Comparison of ENCODE assay signal across 1 cellular context in genomic region chr14:102684276-102684663, GRCh38.
TF ChIP-seq lines count a peak whose summit lies in the region.

No MANE protein-coding gene starts in this region.

TF ChIP-seq in WTC11, 78 proteins besides CTCF, POLR2A, EP300 and RAD21 (continued from another document):
- TF ChIP-seq, protein P1, sequence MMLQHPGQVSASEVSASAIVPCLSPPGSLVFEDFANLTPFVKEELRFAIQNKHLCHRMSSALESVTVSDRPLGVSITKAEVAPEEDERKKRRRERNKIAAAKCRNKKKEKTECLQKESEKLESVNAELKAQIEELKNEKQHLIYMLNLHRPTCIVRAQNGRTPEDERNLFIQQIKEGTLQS (CRISPR knock-in tag; conservative IDR thresholded peaks at IDR 0.05): no peak
- TF ChIP-seq NR3C1 (CRISPR knock-in tag; conservative IDR thresholded peaks at IDR 0.05; ENCODE audit: low read depth) (no peak), RELA (CRISPR knock-in tag; IDR thresholded peaks at IDR 0.05; ENCODE audit: borderline replicate concordance) (no peak), SMAD4 (CRISPR knock-in tag; IDR thresholded peaks at IDR 0.05) (no peak), ZBTB21 (CRISPR knock-in tag; IDR thresholded peaks at IDR 0.05; ENCODE audit: borderline replicate concordance) (no peak), TP53 (CRISPR knock-in tag; IDR thresholded peaks at IDR 0.05) (no peak), ZNF121 (CRISPR knock-in tag; IDR thresholded peaks at IDR 0.05) (no peak), ZSCAN18 (CRISPR knock-in tag; IDR thresholded peaks at IDR 0.05) (no peak), OVOL2 (CRISPR knock-in tag; IDR thresholded peaks at IDR 0.05; ENCODE audit: borderline replicate concordance) (no peak), TEAD4 (CRISPR knock-in tag; IDR thresholded peaks at IDR 0.05) (no peak), NR1H2 (CRISPR knock-in tag; IDR thresholded peaks at IDR 0.05) (no peak)
- TF ChIP-seq, protein P2, sequence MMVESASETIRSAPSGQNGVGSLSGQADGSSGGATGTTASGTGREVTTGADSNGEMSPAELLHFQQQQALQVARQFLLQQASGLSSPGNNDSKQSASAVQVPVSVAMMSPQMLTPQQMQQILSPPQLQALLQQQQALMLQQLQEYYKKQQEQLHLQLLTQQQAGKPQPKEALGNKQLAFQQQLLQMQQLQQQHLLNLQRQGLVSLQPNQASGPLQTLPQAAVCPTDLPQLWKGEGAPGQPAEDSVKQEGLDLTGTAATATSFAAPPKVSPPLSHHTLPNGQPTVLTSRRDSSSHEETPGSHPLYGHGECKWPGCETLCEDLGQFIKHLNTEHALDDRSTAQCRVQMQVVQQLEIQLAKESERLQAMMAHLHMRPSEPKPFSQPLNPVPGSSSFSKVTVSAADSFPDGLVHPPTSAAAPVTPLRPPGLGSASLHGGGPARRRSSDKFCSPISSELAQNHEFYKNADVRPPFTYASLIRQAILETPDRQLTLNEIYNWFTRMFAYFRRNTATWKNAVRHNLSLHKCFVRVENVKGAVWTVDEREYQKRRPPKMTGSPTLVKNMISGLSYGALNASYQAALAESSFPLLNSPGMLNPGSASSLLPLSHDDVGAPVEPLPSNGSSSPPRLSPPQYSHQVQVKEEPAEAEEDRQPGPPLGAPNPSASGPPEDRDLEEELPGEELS (CRISPR knock-in tag; IDR thresholded peaks at IDR 0.05): no peak
- TF ChIP-seq, protein P3, sequence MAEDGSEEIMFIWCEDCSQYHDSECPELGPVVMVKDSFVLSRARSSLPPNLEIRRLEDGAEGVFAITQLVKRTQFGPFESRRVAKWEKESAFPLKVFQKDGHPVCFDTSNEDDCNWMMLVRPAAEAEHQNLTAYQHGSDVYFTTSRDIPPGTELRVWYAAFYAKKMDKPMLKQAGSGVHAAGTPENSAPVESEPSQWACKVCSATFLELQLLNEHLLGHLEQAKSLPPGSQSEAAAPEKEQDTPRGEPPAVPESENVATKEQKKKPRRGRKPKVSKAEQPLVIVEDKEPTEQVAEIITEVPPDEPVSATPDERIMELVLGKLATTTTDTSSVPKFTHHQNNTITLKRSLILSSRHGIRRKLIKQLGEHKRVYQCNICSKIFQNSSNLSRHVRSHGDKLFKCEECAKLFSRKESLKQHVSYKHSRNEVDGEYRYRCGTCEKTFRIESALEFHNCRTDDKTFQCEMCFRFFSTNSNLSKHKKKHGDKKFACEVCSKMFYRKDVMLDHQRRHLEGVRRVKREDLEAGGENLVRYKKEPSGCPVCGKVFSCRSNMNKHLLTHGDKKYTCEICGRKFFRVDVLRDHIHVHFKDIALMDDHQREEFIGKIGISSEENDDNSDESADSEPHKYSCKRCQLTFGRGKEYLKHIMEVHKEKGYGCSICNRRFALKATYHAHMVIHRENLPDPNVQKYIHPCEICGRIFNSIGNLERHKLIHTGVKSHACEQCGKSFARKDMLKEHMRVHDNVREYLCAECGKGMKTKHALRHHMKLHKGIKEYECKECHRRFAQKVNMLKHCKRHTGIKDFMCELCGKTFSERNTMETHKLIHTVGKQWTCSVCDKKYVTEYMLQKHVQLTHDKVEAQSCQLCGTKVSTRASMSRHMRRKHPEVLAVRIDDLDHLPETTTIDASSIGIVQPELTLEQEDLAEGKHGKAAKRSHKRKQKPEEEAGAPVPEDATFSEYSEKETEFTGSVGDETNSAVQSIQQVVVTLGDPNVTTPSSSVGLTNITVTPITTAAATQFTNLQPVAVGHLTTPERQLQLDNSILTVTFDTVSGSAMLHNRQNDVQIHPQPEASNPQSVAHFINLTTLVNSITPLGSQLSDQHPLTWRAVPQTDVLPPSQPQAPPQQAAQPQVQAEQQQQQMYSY (CRISPR knock-in tag; IDR thresholded peaks at IDR 0.05): no peak
- TF ChIP-seq, protein P4, sequence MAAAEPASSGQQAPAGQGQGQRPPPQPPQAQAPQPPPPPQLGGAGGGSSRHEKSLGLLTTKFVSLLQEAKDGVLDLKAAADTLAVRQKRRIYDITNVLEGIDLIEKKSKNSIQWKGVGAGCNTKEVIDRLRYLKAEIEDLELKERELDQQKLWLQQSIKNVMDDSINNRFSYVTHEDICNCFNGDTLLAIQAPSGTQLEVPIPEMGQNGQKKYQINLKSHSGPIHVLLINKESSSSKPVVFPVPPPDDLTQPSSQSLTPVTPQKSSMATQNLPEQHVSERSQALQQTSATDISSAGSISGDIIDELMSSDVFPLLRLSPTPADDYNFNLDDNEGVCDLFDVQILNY (CRISPR knock-in tag; IDR thresholded peaks at IDR 0.05): no peak
- TF ChIP-seq, protein P5, sequence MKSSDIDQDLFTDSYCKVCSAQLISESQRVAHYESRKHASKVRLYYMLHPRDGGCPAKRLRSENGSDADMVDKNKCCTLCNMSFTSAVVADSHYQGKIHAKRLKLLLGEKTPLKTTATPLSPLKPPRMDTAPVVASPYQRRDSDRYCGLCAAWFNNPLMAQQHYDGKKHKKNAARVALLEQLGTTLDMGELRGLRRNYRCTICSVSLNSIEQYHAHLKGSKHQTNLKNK (CRISPR knock-in tag; IDR thresholded peaks at IDR 0.05): no peak
